1 cellular context compared by ENCODE assay signal in the genomic region with DNA sequence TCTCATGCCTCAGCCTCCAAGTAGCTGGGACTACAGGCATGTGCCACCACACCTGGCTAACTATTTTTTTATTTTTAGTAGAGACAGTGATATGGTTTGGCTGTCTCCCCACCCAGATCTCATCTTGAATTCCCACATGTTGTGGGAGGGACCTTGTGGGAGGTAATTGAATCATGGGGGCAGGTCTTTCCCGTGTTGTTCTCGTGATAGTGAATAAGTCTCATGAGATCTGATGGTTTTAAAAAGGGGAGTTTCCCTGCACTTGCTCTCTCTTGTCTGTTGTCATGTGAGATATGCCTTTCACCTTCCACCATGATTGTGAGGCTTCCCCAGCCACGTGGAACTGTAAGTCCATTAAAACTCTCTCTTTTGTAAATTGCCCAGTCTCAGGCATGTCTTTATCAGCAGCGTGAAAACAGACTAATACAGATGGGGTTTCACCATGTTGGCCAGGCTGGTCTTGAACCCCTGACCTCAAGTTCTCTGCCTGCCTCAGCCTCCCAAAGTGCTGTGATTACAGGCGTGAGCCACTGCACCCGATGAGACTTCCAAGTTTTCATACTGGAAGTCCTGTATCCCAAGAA.
A peak's percentile ranks its signal among the peaks of the same experiment; 100 is the strongest.
TF ChIP-seq lines count a peak whose summit lies in the region.
"Not testable (repeated sequence)": the region's sequence is repeated elsewhere in the genome, so short reads cannot be mapped to it uniquely, and the experiment has no call there.

No MANE protein-coding gene starts in this region.

TF ChIP-seq in K562, 482 proteins besides CTCF, POLR2A, EP300 and RAD21 (continued from another document and continues in another):
- peak; percentile 50; the same call in 1 of the 2 replicates for TF ChIP-seq ZNF12 (CRISPR knock-in tag; IDR thresholded peaks at IDR 0.05)
- TF ChIP-seq ATF1 (CRISPR knock-in tag; IDR thresholded peaks at IDR 0.05) = not testable (repeated sequence)
- peak; percentile 20; the same call in 1 of the 2 replicates for TF ChIP-seq ATF1 (tag; IDR thresholded peaks at IDR 0.05)
- 0 out of 2 replicates have a peak, but pooled peaks have one; percentile 23 for TF ChIP-seq CBFA2T2 (conservative IDR thresholded peaks at IDR 0.05)
- TF ChIP-seq, protein P1, sequence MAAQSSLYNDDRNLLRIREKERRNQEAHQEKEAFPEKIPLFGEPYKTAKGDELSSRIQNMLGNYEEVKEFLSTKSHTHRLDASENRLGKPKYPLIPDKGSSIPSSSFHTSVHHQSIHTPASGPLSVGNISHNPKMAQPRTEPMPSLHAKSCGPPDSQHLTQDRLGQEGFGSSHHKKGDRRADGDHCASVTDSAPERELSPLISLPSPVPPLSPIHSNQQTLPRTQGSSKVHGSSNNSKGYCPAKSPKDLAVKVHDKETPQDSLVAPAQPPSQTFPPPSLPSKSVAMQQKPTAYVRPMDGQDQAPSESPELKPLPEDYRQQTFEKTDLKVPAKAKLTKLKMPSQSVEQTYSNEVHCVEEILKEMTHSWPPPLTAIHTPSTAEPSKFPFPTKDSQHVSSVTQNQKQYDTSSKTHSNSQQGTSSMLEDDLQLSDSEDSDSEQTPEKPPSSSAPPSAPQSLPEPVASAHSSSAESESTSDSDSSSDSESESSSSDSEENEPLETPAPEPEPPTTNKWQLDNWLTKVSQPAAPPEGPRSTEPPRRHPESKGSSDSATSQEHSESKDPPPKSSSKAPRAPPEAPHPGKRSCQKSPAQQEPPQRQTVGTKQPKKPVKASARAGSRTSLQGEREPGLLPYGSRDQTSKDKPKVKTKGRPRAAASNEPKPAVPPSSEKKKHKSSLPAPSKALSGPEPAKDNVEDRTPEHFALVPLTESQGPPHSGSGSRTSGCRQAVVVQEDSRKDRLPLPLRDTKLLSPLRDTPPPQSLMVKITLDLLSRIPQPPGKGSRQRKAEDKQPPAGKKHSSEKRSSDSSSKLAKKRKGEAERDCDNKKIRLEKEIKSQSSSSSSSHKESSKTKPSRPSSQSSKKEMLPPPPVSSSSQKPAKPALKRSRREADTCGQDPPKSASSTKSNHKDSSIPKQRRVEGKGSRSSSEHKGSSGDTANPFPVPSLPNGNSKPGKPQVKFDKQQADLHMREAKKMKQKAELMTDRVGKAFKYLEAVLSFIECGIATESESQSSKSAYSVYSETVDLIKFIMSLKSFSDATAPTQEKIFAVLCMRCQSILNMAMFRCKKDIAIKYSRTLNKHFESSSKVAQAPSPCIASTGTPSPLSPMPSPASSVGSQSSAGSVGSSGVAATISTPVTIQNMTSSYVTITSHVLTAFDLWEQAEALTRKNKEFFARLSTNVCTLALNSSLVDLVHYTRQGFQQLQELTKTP (IDR thresholded peaks at IDR 0.05; ENCODE audit: low read depth in 1 of 2, partially characterized antibody in 2 of 2) = peak in 1 of 2 experiments; percentile 19
- TF ChIP-seq POLR2H (tag; IDR thresholded peaks at IDR 0.05; ENCODE audit: low read depth) = peak; percentile 86
- TF ChIP-seq, protein P2, sequence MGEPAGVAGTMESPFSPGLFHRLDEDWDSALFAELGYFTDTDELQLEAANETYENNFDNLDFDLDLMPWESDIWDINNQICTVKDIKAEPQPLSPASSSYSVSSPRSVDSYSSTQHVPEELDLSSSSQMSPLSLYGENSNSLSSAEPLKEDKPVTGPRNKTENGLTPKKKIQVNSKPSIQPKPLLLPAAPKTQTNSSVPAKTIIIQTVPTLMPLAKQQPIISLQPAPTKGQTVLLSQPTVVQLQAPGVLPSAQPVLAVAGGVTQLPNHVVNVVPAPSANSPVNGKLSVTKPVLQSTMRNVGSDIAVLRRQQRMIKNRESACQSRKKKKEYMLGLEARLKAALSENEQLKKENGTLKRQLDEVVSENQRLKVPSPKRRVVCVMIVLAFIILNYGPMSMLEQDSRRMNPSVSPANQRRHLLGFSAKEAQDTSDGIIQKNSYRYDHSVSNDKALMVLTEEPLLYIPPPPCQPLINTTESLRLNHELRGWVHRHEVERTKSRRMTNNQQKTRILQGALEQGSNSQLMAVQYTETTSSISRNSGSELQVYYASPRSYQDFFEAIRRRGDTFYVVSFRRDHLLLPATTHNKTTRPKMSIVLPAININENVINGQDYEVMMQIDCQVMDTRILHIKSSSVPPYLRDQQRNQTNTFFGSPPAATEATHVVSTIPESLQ (CRISPR knock-in tag; IDR thresholded peaks at IDR 0.05) = peak; percentile 49; the same call in 1 of the 2 replicates
- 0 out of 4 replicates have a peak, but pooled peaks of 1 of the 2 experiments have one; percentile 43 for TF ChIP-seq TEAD1 (CRISPR knock-in tag; IDR thresholded peaks at IDR 0.05)
- peak; percentile 64 for TF ChIP-seq GATA2 (CRISPR knock-in tag; IDR thresholded peaks at IDR 0.05)
- peak; percentile 19; the same call in 1 of the 2 replicates for TF ChIP-seq RAD51 (IDR thresholded peaks at IDR 0.05; ENCODE audit: borderline replicate concordance, low read depth)
- TF ChIP-seq RBFOX2 (IDR thresholded peaks at IDR 0.05; ENCODE audit: low read depth, low read length) = peak; percentile 64
- TF ChIP-seq, protein P3, sequence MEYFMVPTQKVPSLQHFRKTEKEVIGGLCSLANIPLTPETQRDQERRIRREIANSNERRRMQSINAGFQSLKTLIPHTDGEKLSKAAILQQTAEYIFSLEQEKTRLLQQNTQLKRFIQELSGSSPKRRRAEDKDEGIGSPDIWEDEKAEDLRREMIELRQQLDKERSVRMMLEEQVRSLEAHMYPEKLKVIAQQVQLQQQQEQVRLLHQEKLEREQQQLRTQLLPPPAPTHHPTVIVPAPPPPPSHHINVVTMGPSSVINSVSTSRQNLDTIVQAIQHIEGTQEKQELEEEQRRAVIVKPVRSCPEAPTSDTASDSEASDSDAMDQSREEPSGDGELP (CRISPR knock-in tag; IDR thresholded peaks at IDR 0.05; ENCODE audit: borderline replicate concordance) = peak; percentile 61
- TF ChIP-seq, protein P4, sequence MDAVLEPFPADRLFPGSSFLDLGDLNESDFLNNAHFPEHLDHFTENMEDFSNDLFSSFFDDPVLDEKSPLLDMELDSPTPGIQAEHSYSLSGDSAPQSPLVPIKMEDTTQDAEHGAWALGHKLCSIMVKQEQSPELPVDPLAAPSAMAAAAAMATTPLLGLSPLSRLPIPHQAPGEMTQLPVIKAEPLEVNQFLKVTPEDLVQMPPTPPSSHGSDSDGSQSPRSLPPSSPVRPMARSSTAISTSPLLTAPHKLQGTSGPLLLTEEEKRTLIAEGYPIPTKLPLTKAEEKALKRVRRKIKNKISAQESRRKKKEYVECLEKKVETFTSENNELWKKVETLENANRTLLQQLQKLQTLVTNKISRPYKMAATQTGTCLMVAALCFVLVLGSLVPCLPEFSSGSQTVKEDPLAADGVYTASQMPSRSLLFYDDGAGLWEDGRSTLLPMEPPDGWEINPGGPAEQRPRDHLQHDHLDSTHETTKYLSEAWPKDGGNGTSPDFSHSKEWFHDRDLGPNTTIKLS (IDR thresholded peaks at IDR 0.05; ENCODE audit: borderline replicate concordance, low read depth) = peak; percentile 75
- peak; percentile 78 for TF ChIP-seq MNT (conservative IDR thresholded peaks at IDR 0.05)
- 0 out of 2 replicates have a peak, but pooled peaks have one; percentile 56 for TF ChIP-seq CBFB (CRISPR knock-in tag; IDR thresholded peaks at IDR 0.05)
- TF ChIP-seq TAL1 (IDR thresholded peaks at IDR 0.05) = peak; percentile 39; the same call in 1 of the 2 replicates
- TF ChIP-seq HDAC2 (IDR thresholded peaks at IDR 0.05) = 0 out of 2 replicates have a peak, but pooled peaks have one; percentile 36
- TF ChIP-seq MEIS2 (IDR thresholded peaks at IDR 0.05; ENCODE audit: partially characterized antibody) = peak; percentile 29
- peak in 1 of 2 experiments; percentile 41; a peak in 1 of 4 replicates for TF ChIP-seq HDAC1 (IDR thresholded peaks at IDR 0.05)
- TF ChIP-seq ZNF766 (CRISPR knock-in tag; conservative IDR thresholded peaks at IDR 0.05) = peak; percentile 68; the same call in 1 of the 2 replicates
- TF ChIP-seq, protein P5, sequence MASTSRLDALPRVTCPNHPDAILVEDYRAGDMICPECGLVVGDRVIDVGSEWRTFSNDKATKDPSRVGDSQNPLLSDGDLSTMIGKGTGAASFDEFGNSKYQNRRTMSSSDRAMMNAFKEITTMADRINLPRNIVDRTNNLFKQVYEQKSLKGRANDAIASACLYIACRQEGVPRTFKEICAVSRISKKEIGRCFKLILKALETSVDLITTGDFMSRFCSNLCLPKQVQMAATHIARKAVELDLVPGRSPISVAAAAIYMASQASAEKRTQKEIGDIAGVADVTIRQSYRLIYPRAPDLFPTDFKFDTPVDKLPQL (IDR thresholded peaks at IDR 0.05; ENCODE audit: extremely low read depth, insufficient read length) = peak; percentile 45
- peak; percentile 87 for TF ChIP-seq CHD2 (IDR thresholded peaks at IDR 0.05; ENCODE audit: low read depth, low read length)
- TF ChIP-seq NKRF (IDR thresholded peaks at IDR 0.05; ENCODE audit: borderline replicate concordance) = peak; percentile 68; the same call in 1 of the 2 replicates
- TF ChIP-seq, protein P6, sequence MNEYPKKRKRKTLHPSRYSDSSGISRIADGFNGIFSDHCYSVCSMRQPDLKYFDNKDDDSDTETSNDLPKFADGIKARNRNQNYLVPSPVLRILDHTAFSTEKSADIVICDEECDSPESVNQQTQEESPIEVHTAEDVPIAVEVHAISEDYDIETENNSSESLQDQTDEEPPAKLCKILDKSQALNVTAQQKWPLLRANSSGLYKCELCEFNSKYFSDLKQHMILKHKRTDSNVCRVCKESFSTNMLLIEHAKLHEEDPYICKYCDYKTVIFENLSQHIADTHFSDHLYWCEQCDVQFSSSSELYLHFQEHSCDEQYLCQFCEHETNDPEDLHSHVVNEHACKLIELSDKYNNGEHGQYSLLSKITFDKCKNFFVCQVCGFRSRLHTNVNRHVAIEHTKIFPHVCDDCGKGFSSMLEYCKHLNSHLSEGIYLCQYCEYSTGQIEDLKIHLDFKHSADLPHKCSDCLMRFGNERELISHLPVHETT (CRISPR knock-in tag; conservative IDR thresholded peaks at IDR 0.05 in 1 of 2, IDR thresholded peaks at IDR 0.05 in 1 of 2) = peak in 1 of 2 experiments; percentile 62; a peak in 1 of 4 replicates
- TF ChIP-seq L3MBTL2 (IDR thresholded peaks at IDR 0.05) = peak; percentile 93
- 0 out of 2 replicates have a peak, but pooled peaks have one; percentile 55 for TF ChIP-seq NR1H2 (CRISPR knock-in tag; IDR thresholded peaks at IDR 0.05)
- peak; percentile 47; the same call in 1 of the 2 replicates for TF ChIP-seq NFXL1 (CRISPR knock-in tag; IDR thresholded peaks at IDR 0.05)
- 0 out of 6 replicates have a peak, but pooled peaks of 1 of the 3 experiments have one; percentile 19 for TF ChIP-seq ZBTB11 (CRISPR knock-in tag; IDR thresholded peaks at IDR 0.05)
- peak; percentile 86 for TF ChIP-seq CREB3 (tag; conservative IDR thresholded peaks at IDR 0.05; ENCODE audit: low read depth)
